14 cellular contexts compared by ENCODE assay signal in the genomic region with DNA sequence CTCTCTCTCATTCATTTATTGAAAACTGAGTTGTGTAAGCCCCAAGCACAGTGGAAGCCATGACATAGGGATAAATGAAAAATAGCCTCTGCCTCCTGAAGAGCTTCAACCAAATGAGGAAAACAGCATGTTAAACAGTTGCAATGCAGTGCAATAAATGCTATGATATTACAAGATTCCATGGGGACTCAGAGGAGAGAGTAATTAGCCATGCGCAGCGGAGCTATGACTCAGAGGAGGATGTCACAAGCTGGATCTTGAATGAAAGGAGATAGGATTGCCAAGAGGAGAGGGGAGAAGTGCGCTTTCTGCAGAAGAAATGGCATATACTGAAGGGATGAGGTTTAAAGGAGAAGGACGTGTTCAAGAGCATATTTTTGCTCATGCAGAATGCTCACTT.
DNase-seq lines count a peak whose midpoint lies in the region; ATAC-seq and TF ChIP-seq lines count a peak whose summit lies in the region.
"Had no signal": no experiment of that assay in that cellular context is flagged by ENCODE, and none has a peak within 500 bp of the region (broad histone marks: within the 10 kb centered on the region; RNA-seq: fewer than 3 reads in every experiment).

No MANE protein-coding gene starts in this region.

- H3K36me3 ChIP-seq in left lung: no peaks in the 10 kb centered on the region

- H3K27me3 ChIP-seq in left lung: no peaks in the 10 kb centered on the region

- no peak overlapping the region for H3K27ac Mint-ChIP-seq in WTC11
- H3K27ac Mint-ChIP-seq: activated T-helper 17 cell treated with anti-CD3 and anti-CD28 coated beads, Interleukin-2, amount 50 U/mL, for 72 hours; CD14-positive monocyte had no signal

- H3K4me1 Mint-ChIP-seq in WTC11: peaks cover 18% of the 10 kb centered on the region
- H3K4me1 Mint-ChIP-seq: activated T-helper 17 cell treated with anti-CD3 and anti-CD28 coated beads, Interleukin-2, amount 50 U/mL, for 72 hours; CD14-positive monocyte had no signal

- H3K9me3 ChIP-seq in left lung: no peaks in the 10 kb centered on the region

- CTCF ChIA-PET in WTC11 (lab: Charles Lee): no interaction called here

- no peaks in the 10 kb centered on the region for H3K9me3 Mint-ChIP-seq in WTC11
- H3K9me3 Mint-ChIP-seq: activated T-helper 17 cell treated with anti-CD3 and anti-CD28 coated beads, Interleukin-2, amount 50 U/mL, for 72 hours had no signal

- peaks cover 0 to 7% of the 10 kb centered on the region in 2 donors for H3K4me1 ChIP-seq in left lung

- no peak overlapping the region for H3K4me3 Mint-ChIP-seq in WTC11
- H3K4me3 Mint-ChIP-seq: activated T-helper 17 cell treated with anti-CD3 and anti-CD28 coated beads, Interleukin-2, amount 50 U/mL, for 72 hours; CD14-positive monocyte had no signal

- POLR2A ChIA-PET in WTC11 (lab: Charles Lee): no interaction called here

- H3K27ac ChIP-seq in left lung: no peak overlapping the region

- H3K27me3 Mint-ChIP-seq in WTC11 (ENCODE audit: low read depth): no peaks in the 10 kb centered on the region

- H3K4me3 ChIP-seq in cardiac fibroblast (replicated peaks in 1 of 2; ENCODE audit: low read depth in 2 of 2, low read length in 2 of 2) (no peak overlapping the region), left lung (no peak overlapping the region)
- H3K4me3 ChIP-seq: GM12878 had no signal

- TF ChIP-seq CTCF in cardiac fibroblast (IDR thresholded peaks at IDR 0.05; ENCODE audit: low read depth, low read length) (no peak), left lung (IDR thresholded peaks at IDR 0.05) (no peak), WTC11 (IDR thresholded peaks at IDR 0.05) (no peak)

- ATAC-seq in left lung: peak; percentile 43
- no peak for ATAC-seq in WTC11
- no peak for ATAC-seq in HG02884 (IDR thresholded peaks at IDR 0.05; ENCODE audit: unreplicated experiment)
- ATAC-seq: activated T-helper 17 cell treated with anti-CD3 and anti-CD28 coated beads, Interleukin-2, amount 50 U/mL, for 72 hours; GM12878 had no signal

- no peaks in the 10 kb centered on the region for H3K36me3 Mint-ChIP-seq in WTC11
- H3K36me3 Mint-ChIP-seq: CD14-positive monocyte had no signal

- intact Hi-C loops in left lung (cut with DNase I): no loop called here

- DNase-seq in AG08396 (ENCODE audit: low spot score) (peak; percentile 51), LHCN-M2 (ENCODE audit: low read depth) (peak; percentile 41), cardiac fibroblast (ENCODE audit: low read depth in 2 of 2) (peak; percentile 2 to 5), left lung (no peak), WTC11 (ENCODE audit: low spot score) (no peak), NCI-H774 (lab: John Stamatoyannopoulos, UW) (no peak)
- no peak for DNase-seq in stimulated activated CD4-positive, alpha-beta T cell treated with anti-CD3 and anti-CD28 coated beads, Interleukin-1b, Interleukin-23, amount 100 ng/mL, for 48 hours
- DNase-seq: activated CD4-positive, CD25-positive, alpha-beta regulatory T cell treated with anti-CD3 and anti-CD28 coated beads, Interleukin-2, amount 50 U/mL, for 72 hours; hippocampal formation; NCI-H1694 treated with DMSO at 0.1 percent for 48 hours had no signal

TF ChIP-seq in WTC11, 78 proteins besides CTCF, POLR2A, EP300 and RAD21:
- TF ChIP-seq ZNF232 (CRISPR knock-in tag; IDR thresholded peaks at IDR 0.05): no peak
- no peak for TF ChIP-seq E2F5 (CRISPR knock-in tag; IDR thresholded peaks at IDR 0.05)
- TF ChIP-seq, protein P1, sequence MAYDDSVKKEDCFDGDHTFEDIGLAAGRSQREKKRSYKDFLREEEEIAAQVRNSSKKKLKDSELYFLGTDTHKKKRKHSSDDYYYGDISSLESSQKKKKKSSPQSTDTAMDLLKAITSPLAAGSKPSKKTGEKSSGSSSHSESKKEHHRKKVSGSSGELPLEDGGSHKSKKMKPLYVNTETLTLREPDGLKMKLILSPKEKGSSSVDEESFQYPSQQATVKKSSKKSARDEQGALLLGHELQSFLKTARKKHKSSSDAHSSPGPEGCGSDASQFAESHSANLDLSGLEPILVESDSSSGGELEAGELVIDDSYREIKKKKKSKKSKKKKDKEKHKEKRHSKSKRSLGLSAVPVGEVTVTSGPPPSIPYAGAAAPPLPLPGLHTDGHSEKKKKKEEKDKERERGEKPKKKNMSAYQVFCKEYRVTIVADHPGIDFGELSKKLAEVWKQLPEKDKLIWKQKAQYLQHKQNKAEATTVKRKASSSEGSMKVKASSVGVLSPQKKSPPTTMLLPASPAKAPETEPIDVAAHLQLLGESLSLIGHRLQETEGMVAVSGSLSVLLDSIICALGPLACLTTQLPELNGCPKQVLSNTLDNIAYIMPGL (CRISPR knock-in tag; IDR thresholded peaks at IDR 0.05): no peak
- no peak for TF ChIP-seq ESRRA (CRISPR knock-in tag; IDR thresholded peaks at IDR 0.05; ENCODE audit: borderline replicate concordance)
- TF ChIP-seq TP53 (CRISPR knock-in tag; IDR thresholded peaks at IDR 0.05): no peak
- TF ChIP-seq MAX (CRISPR knock-in tag; IDR thresholded peaks at IDR 0.05): no peak

Comparison
In these comparisons a context has a peak if more than half of its experiments do, and no peak if none do; other contexts are left out.
1. DNase-seq: peak in AG08396 (single experiment), LHCN-M2 (single experiment) and cardiac fibroblast (2 of 2); none in left lung (0 of 2), WTC11 (single experiment), stimulated activated CD4-positive, alpha-beta T cell treated with anti-CD3 and anti-CD28 coated beads, Interleukin-1b, Interleukin-23, amount 100 ng/mL, for 48 hours (single experiment) and NCI-H774 (single experiment).